ENCODE assay signal across 1 cellular context in genomic region chr3:42581709-42582473, GRCh38.
TF ChIP-seq lines count a peak whose summit lies in the region.

A gene with protein sequence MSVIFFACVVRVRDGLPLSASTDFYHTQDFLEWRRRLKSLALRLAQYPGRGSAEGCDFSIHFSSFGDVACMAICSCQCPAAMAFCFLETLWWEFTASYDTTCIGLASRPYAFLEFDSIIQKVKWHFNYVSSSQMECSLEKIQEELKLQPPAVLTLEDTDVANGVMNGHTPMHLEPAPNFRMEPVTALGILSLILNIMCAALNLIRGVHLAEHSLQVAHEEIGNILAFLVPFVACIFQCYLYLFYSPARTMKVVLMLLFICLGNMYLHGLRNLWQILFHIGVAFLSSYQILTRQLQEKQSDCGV (minus strand): TSS chr3:42581967. CDS start chr3:42569046, 12,921 bp downstream.

TF ChIP-seq in K562, 482 proteins besides CTCF, POLR2A, EP300 and RAD21 (continued from another document and continues in another):
- TF ChIP-seq KDM4B (IDR thresholded peaks at IDR 0.05; ENCODE audit: borderline replicate concordance in 2 of 2, low read depth in 1 of 2), result no peak
- no peak for TF ChIP-seq ZNF224 (CRISPR knock-in tag; IDR thresholded peaks at IDR 0.05)
- no peak for TF ChIP-seq ZBTB8A (IDR thresholded peaks at IDR 0.05; ENCODE audit: partially characterized antibody)
- no peak for TF ChIP-seq HLTF (IDR thresholded peaks at IDR 0.05)
- no peak for TF ChIP-seq CBX2 (IDR thresholded peaks at IDR 0.05; ENCODE audit: insufficient read depth, low read length, poor library complexity, severe bottlenecking)
- no peak for TF ChIP-seq PTRF (tag; IDR thresholded peaks at IDR 0.05)
- no peak for TF ChIP-seq ILF3 (IDR thresholded peaks at IDR 0.05; ENCODE audit: borderline replicate concordance)
- no peak for TF ChIP-seq FOXJ3 (CRISPR knock-in tag; IDR thresholded peaks at IDR 0.05)
- TF ChIP-seq ZNF3 (CRISPR knock-in tag; IDR thresholded peaks at IDR 0.05), result no peak
- peak; percentile 93 for TF ChIP-seq BHLHE40 (IDR thresholded peaks at IDR 0.05; ENCODE audit: low read length)
- TF ChIP-seq STAG1 (CRISPR knock-in tag; IDR thresholded peaks at IDR 0.05; ENCODE audit: borderline replicate concordance), result no peak
- no peak for TF ChIP-seq ZNF778 (CRISPR knock-in tag; IDR thresholded peaks at IDR 0.05)
- TF ChIP-seq KAT2B (IDR thresholded peaks at IDR 0.05; ENCODE audit: low read depth, low read length), result no peak
- TF ChIP-seq ZNF232 (CRISPR knock-in tag; IDR thresholded peaks at IDR 0.05), result peak; percentile 54
- peak; percentile 60 to 66; a peak in 3 of 4 replicates for TF ChIP-seq KDM1A (IDR thresholded peaks at IDR 0.05)
- TF ChIP-seq MCM2 (IDR thresholded peaks at IDR 0.05; ENCODE audit: low read depth), result no peak
- no peak for TF ChIP-seq SREBF1 (IDR thresholded peaks at IDR 0.05; ENCODE audit: borderline replicate concordance, low read depth, low read length)
- peak in 1 of 2 experiments; percentile 25; a peak in 1 of 4 replicates for TF ChIP-seq FOXA3 (CRISPR knock-in tag; conservative IDR thresholded peaks at IDR 0.05 in 1 of 2, IDR thresholded peaks at IDR 0.05 in 1 of 2)
- peak; percentile 73 for TF ChIP-seq CREB1 (IDR thresholded peaks at IDR 0.05)
- TF ChIP-seq CREB1 (CRISPR knock-in tag; IDR thresholded peaks at IDR 0.05), result peak; percentile 75; the same call in 1 of the 2 replicates
- no peak for TF ChIP-seq ZNF311 (CRISPR knock-in tag; IDR thresholded peaks at IDR 0.05)
- no peak for TF ChIP-seq HIVEP1 (CRISPR knock-in tag; IDR thresholded peaks at IDR 0.05)
- peak; percentile 89 to 95; a peak in 3 of 4 replicates for TF ChIP-seq UBTF (IDR thresholded peaks at IDR 0.05; ENCODE audit: borderline replicate concordance in 1 of 2, low read depth in 2 of 2, low read length in 2 of 2)
- no peak for TF ChIP-seq PHB2 (IDR thresholded peaks at IDR 0.05; ENCODE audit: low read depth)
- no peak for TF ChIP-seq OTX1 (CRISPR knock-in tag; IDR thresholded peaks at IDR 0.05)
- TF ChIP-seq TAF15 (IDR thresholded peaks at IDR 0.05; ENCODE audit: low read depth, low read length), result no peak
- TF ChIP-seq SMARCA4 (IDR thresholded peaks at IDR 0.05), result peak; percentile 77
- TF ChIP-seq RBFOX2 (IDR thresholded peaks at IDR 0.05; ENCODE audit: low read depth, low read length), result peak; percentile 96
- peak; percentile 48; the same call in 1 of the 2 replicates for TF ChIP-seq ZNF583 (CRISPR knock-in tag; IDR thresholded peaks at IDR 0.05)
- TF ChIP-seq ZNF561 (CRISPR knock-in tag; conservative IDR thresholded peaks at IDR 0.05), result no peak
- no peak for TF ChIP-seq PATZ1 (CRISPR knock-in tag; IDR thresholded peaks at IDR 0.05; ENCODE audit: borderline replicate concordance)
- TF ChIP-seq POLR3G (IDR thresholded peaks at IDR 0.05; ENCODE audit: extremely low read depth, insufficient read length, insufficient replicate concordance), result no peak
- TF ChIP-seq SMAD1 (IDR thresholded peaks at IDR 0.05; ENCODE audit: low read depth, low read length, partially characterized antibody), result peak; percentile 13
- TF ChIP-seq ZNF644 (tag; IDR thresholded peaks at IDR 0.05; ENCODE audit: low read depth), result no peak
- TF ChIP-seq CAMTA2 (CRISPR knock-in tag; conservative IDR thresholded peaks at IDR 0.05), result no peak
- peak; percentile 76 for TF ChIP-seq GATA2 (CRISPR knock-in tag; IDR thresholded peaks at IDR 0.05)
- no peak; the same call in 1 of the 2 replicates for TF ChIP-seq ARID3A (IDR thresholded peaks at IDR 0.05; ENCODE audit: borderline replicate concordance, low read depth, low read length)
- TF ChIP-seq KLF16 (IDR thresholded peaks at IDR 0.05), result peak; percentile 87
- peak; percentile 97 for TF ChIP-seq EP400 (IDR thresholded peaks at IDR 0.05)
- peak; percentile 93 for TF ChIP-seq MGA (IDR thresholded peaks at IDR 0.05)
- TF ChIP-seq, protein P1, sequence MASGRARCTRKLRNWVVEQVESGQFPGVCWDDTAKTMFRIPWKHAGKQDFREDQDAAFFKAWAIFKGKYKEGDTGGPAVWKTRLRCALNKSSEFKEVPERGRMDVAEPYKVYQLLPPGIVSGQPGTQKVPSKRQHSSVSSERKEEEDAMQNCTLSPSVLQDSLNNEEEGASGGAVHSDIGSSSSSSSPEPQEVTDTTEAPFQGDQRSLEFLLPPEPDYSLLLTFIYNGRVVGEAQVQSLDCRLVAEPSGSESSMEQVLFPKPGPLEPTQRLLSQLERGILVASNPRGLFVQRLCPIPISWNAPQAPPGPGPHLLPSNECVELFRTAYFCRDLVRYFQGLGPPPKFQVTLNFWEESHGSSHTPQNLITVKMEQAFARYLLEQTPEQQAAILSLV (tag; IDR thresholded peaks at IDR 0.05), result no peak
- no peak for TF ChIP-seq ZNF41 (CRISPR knock-in tag; conservative IDR thresholded peaks at IDR 0.05)
- no peak for TF ChIP-seq NCOA4 (IDR thresholded peaks at IDR 0.05; ENCODE audit: partially characterized antibody)
